22 cellular contexts compared by ENCODE assay signal in genomic region chr12:93608313-93608712, GRCh38. TPM values are rescaled to one million over a fixed set of nuclear protein-coding genes. Genes with fewer than 3 reads are reported as not detected.
DNase-seq lines count a peak whose midpoint lies in the region; ATAC-seq, FAIRE-seq and TF ChIP-seq lines count a peak whose summit lies in the region.
"Had no signal": no experiment of that assay in that cellular context is flagged by ENCODE, and none has a peak within 500 bp of the region (broad histone marks: within the 10 kb centered on the region; RNA-seq: fewer than 3 reads in every experiment).

No MANE protein-coding gene starts in this region.

- no peak overlapping the region for H3K4me2 ChIP-seq in endothelial cell of umbilical vein (ENCODE audit: insufficient read depth, low read length)
- H3K4me2 ChIP-seq: BLaER1, GM23338 had no signal

- POLR2A ChIA-PET in HEK293 (lab: Yijun Ruan, JAX), result interaction anchor here (0.7 kb wide), 1 partner anchor 19 kb away, joined by 5 read pairs; no protein-coding TSS in a partner anchor
- POLR2A ChIA-PET in endothelial cell of umbilical vein (lab: Charles Lee), result no interaction called here

- peaks cover 10 to 26% of the 10 kb centered on the region in 2 experiments for H3K27me3 ChIP-seq in endothelial cell of umbilical vein (ENCODE audit: control insufficient read depth in 2 of 2, insufficient read depth in 2 of 2, low read length in 2 of 2)
- no peaks in the 10 kb centered on the region for H3K27me3 ChIP-seq in ascending aorta
- H3K27me3 ChIP-seq: BLaER1 had no signal

- no peaks in the 10 kb centered on the region for H4K20me1 ChIP-seq in endothelial cell of umbilical vein (replicated peaks; ENCODE audit: control insufficient read depth, extremely low read depth, insufficient read depth, low read length)
- H4K20me1 ChIP-seq: BLaER1 had no signal

- no TSS peak for BruUV-seq in endothelial cell of umbilical vein (replicated peaks; lab: Mats Ljungman, UMichigan)

- peak; percentile 34 for DNase-seq in amniotic epithelial cell (ENCODE audit: low read depth)
- DNase-seq in endothelial cell of umbilical vein (ENCODE audit: low read depth, low spot score), result no peak
- DNase-seq in fibroblast of mammary gland (ENCODE audit: low read depth), result peak; percentile 17
- no peak for DNase-seq in NCI-H1436 treated with DMSO at 0.1 percent for 48 hours (lab: John Stamatoyannopoulos, UW)
- no peak for DNase-seq in NCI-H2171 treated with DMSO at 0.1 percent for 48 hours (lab: John Stamatoyannopoulos, UW)
- DNase-seq in ascending aorta (ENCODE audit: low spot score in 2 of 2), result no peak
- DNase-seq: Caco-2; CD4-positive, CD25-positive, alpha-beta regulatory T cell; CD8-positive, alpha-beta T cell; DMS153; DND-41; H9; HFFc6 had no signal

- dilution Hi-C loops in endothelial cell of umbilical vein (cut with MboI; ENCODE audit: extremely low pct_ligation_motif_present, low sequenced_read_pairs), result no loop called here

- no peak for TF ChIP-seq POLR2A in endothelial cell of umbilical vein (IDR thresholded peaks at IDR 0.05; ENCODE audit: low read depth, low read length)

- ATAC-seq in HG02798 (IDR thresholded peaks at IDR 0.05; ENCODE audit: poor library complexity, unreplicated experiment), result no peak
- ATAC-seq: CD8-positive, alpha-beta T cell; GM23338; HCT116 had no signal

- no peak for FAIRE-seq in endothelial cell of umbilical vein (lab: Jason Lieb, UNC)
- FAIRE-seq: A204.1, G401.6, GM12892 had no signal

- no peak overlapping the region for H3K27ac ChIP-seq in HEK293 (ENCODE audit: extremely low read depth, low read depth, low read length)
- H3K27ac ChIP-seq in endothelial cell of umbilical vein (ENCODE audit: insufficient read depth, low read depth, low read length), result no peak overlapping the region
- H3K27ac ChIP-seq in ascending aorta, result no peak overlapping the region
- H3K27ac ChIP-seq: BLaER1, C4-2B had no signal

- H3K4me3 ChIP-seq in HEK293 (ENCODE audit: low read depth, low read length) (no peak overlapping the region), endothelial cell of umbilical vein (replicated peaks in 1 of 3; ENCODE audit: insufficient read depth in 1 of 3, low read depth in 1 of 3, low read length in 3 of 3) (no peak overlapping the region), fibroblast of mammary gland (ENCODE audit: control insufficient read depth, low read depth, low read length) (no peak overlapping the region), ascending aorta (no peak overlapping the region)
- H3K4me3 ChIP-seq: BLaER1, GM23338 had no signal

- no peaks in the 10 kb centered on the region for H3K79me2 ChIP-seq in endothelial cell of umbilical vein (ENCODE audit: control insufficient read depth, insufficient read depth, low read length)

- H3K9me3 ChIP-seq in HEK293 (ENCODE audit: control insufficient read depth, insufficient read depth, low read depth, low read length) (no peaks in the 10 kb centered on the region), endothelial cell of umbilical vein (replicated peaks; ENCODE audit: control insufficient read depth, insufficient read depth, low read length) (no peaks in the 10 kb centered on the region), ascending aorta (no peaks in the 10 kb centered on the region)
- H3K9me3 ChIP-seq: BLaER1, Caco-2 had no signal

- intact Hi-C loops in endothelial cell of umbilical vein (cut with micrococcal nuclease) (no loop called here), ascending aorta (cut with DNase I) (no loop called here)

- no peaks in the 10 kb centered on the region for H3K4me1 ChIP-seq in HEK293 (ENCODE audit: control insufficient read depth, insufficient read depth, low read length)
- H3K4me1 ChIP-seq in endothelial cell of umbilical vein (ENCODE audit: control insufficient read depth, extremely low read depth, insufficient read depth, low read length), result no peaks in the 10 kb centered on the region
- H3K4me1 ChIP-seq in ascending aorta, result no peaks in the 10 kb centered on the region
- H3K4me1 ChIP-seq: Caco-2 had no signal

- H2AFZ ChIP-seq in endothelial cell of umbilical vein (ENCODE audit: low read depth, low read length), result no peak overlapping the region
- H2AFZ ChIP-seq: GM23338 had no signal

- CTCF ChIA-PET in HEK293 (lab: Yijun Ruan, JAX), result interaction anchor here (0.6 to 0.7 kb wide), 2 partner anchors 47 to 621 kb away, joined by 3 to 4 read pairs; no protein-coding TSS in a partner anchor
- CTCF ChIA-PET in endothelial cell of umbilical vein (lab: Charles Lee), result no interaction called here

- no peaks in the 10 kb centered on the region for H3K9me1 ChIP-seq in endothelial cell of umbilical vein (replicated peaks; ENCODE audit: control insufficient read depth, extremely low read depth, insufficient read depth, low read length)

- H3K36me3 ChIP-seq in HEK293 (ENCODE audit: control insufficient read depth in 2 of 2, insufficient read depth in 1 of 2, low read length in 2 of 2) (no peaks in the 10 kb centered on the region), endothelial cell of umbilical vein (ENCODE audit: control insufficient read depth in 2 of 2, extremely low read depth in 1 of 2, insufficient read depth in 2 of 2, low read length in 2 of 2) (no peaks in the 10 kb centered on the region), ascending aorta (no peaks in the 10 kb centered on the region)
- H3K36me3 ChIP-seq: BLaER1 had no signal

- H3K9ac ChIP-seq in endothelial cell of umbilical vein (replicated peaks; ENCODE audit: extremely low read depth, insufficient read depth, low read length), result no peak overlapping the region
- H3K9ac ChIP-seq: BLaER1 had no signal

- TF ChIP-seq CTCF in HEK293 (tag by site-specific recombination; IDR thresholded peaks at IDR 0.05), result no peak
- no peak for TF ChIP-seq CTCF in endothelial cell of umbilical vein (IDR thresholded peaks at IDR 0.05; ENCODE audit: extremely low read depth in 1 of 2, insufficient read depth in 1 of 2, low read depth in 1 of 2, low read length in 2 of 2)
- TF ChIP-seq CTCF in fibroblast of mammary gland (conservative IDR thresholded peaks at IDR 0.05; ENCODE audit: control insufficient read depth, insufficient read depth, low read depth, low read length), result no peak
- no peak for TF ChIP-seq CTCF in ascending aorta (IDR thresholded peaks at IDR 0.05)

TF ChIP-seq in HEK293, 187 proteins besides CTCF, POLR2A, EP300 and RAD21:
- TF ChIP-seq ATF2 (tag by site-specific recombination; IDR thresholded peaks at IDR 0.05; ENCODE audit: low read depth), result peak; percentile 74
- no peak for TF ChIP-seq SALL2 (tag by site-specific recombination; IDR thresholded peaks at IDR 0.05; ENCODE audit: borderline replicate concordance)

TF ChIP-seq in endothelial cell of umbilical vein, 7 proteins besides CTCF, POLR2A, EP300 and RAD21:
- TF ChIP-seq FOS (IDR thresholded peaks at IDR 0.05; ENCODE audit: borderline replicate concordance, insufficient read depth, low read length), result no peak
- no peak for TF ChIP-seq MYC (IDR thresholded peaks at IDR 0.05; ENCODE audit: low read depth, low read length)
- TF ChIP-seq GATA2 (IDR thresholded peaks at IDR 0.05; ENCODE audit: insufficient read depth, insufficient read length, low read depth, low read length), result no peak
- peak; percentile 44 for TF ChIP-seq JUN (IDR thresholded peaks at IDR 0.05; ENCODE audit: borderline replicate concordance, insufficient read depth, insufficient read length, low read depth)
TF ChIP-seq in endothelial cell of umbilical vein: peak in this region for 1.

RNA-seq across cellular contexts. Expression of gene SOCS2, which starts 35.8 kb away (rescaled TPM):
- 4.1 and 5.6 TPM in 2 replicates for total RNA-seq in endothelial cell of umbilical vein
- 2.4 and 3.5 TPM in 2 replicates for polyA plus RNA-seq in endothelial cell of umbilical vein
- polyA plus RNA-seq in endothelial cell of umbilical vein (2011; cell fraction: cytosol; rRNA removed), result 1.9 and 3.3 TPM in 2 replicates
- 4.7 and 5.5 TPM in 2 replicates for polyA plus RNA-seq in endothelial cell of umbilical vein (2011; cell fraction: nucleus; rRNA removed)
- polyA plus RNA-seq in endothelial cell of umbilical vein (2012), result 0.46 and 0.62 TPM in 2 replicates
- 3.4 and 4.2 TPM in 2 replicates for polyA minus RNA-seq in endothelial cell of umbilical vein
- polyA minus RNA-seq in endothelial cell of umbilical vein (2011; cell fraction: cytosol; rRNA and poly(A)+ RNA removed), result 3.2 TPM
- 2.1 and 2.7 TPM in 2 replicates for polyA minus RNA-seq in endothelial cell of umbilical vein (2011; cell fraction: nucleus; rRNA and poly(A)+ RNA removed)
- total RNA-seq in ascending aorta, result 95.8 TPM

Comparison
In these comparisons a context has a peak if more than half of its experiments do, and no peak if none do; other contexts are left out.
1. DNase-seq: peak in amniotic epithelial cell (single experiment) and fibroblast of mammary gland (single experiment); none in endothelial cell of umbilical vein (single experiment), NCI-H1436 treated with DMSO at 0.1 percent for 48 hours (single experiment), NCI-H2171 treated with DMSO at 0.1 percent for 48 hours (single experiment) and ascending aorta (0 of 2).
2. RNA of gene SOCS2, which starts 35.8 kb away (total RNA-seq): 95.8 TPM in ascending aorta (single experiment); 4.1 to 5.6 TPM in endothelial cell of umbilical vein; every median in the first group is over 10 times any median in the second.